In the genomic region with DNA sequence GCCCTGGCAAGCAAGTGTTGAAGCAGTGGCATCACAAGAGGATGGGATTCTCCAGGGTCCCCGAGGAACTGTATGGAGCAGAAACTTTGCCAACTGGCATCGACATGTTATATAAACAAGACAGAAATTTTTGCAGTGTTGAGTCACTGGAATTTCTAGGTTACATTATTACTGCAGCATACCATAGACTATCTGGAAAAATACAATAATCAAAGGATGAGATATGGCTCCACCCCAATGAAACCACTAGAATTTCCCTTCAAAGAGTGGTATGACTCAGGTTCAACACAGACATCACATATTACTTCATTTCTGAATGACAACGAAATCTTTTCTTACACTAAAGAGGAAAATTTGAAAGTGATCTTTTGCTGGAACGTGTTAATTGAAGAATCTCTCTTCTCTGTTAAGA, we compare ENCODE assay signal across 14 cellular contexts.
DNase-seq lines count a peak whose midpoint lies in the region; ATAC-seq lines count a peak whose summit lies in the region.
"Had no signal": no experiment of that assay in that cellular context is flagged by ENCODE, and none has a peak within 500 bp of the region (broad histone marks: within the 10 kb centered on the region; RNA-seq: fewer than 3 reads in every experiment).

No MANE protein-coding gene starts in this region.

- H3K27me3 Mint-ChIP-seq in activated CD4-positive, alpha-beta T cell treated with anti-CD3 and anti-CD28 coated beads, Interleukin-2, amount 10 ng/mL, durations not matched to agents 24 days and 14 days, result no peaks in the 10 kb centered on the region
- H3K27me3 Mint-ChIP-seq in CD8-positive, alpha-beta memory T cell, result peaks cover 1 to 17% of the 10 kb centered on the region in 2 donors

- no peaks in the 10 kb centered on the region for H3K27me3 ChIP-seq in CD8-positive, alpha-beta memory T cell (ENCODE audit: insufficient read depth, low read length, poor library complexity, severe bottlenecking)
- H3K27me3 ChIP-seq: BLaER1, upper lobe of right lung had no signal

- H3K4me3 ChIP-seq in skeletal muscle cell (ENCODE audit: low read depth, low read length), result no peak overlapping the region
- H3K4me3 ChIP-seq in CD8-positive, alpha-beta memory T cell (ENCODE audit: low read length), result no peak overlapping the region
- H3K4me3 ChIP-seq: BLaER1, heart right ventricle, upper lobe of right lung had no signal

- H3K9me3 Mint-ChIP-seq in activated CD4-positive, alpha-beta T cell treated with anti-CD3 and anti-CD28 coated beads, Interleukin-2, amount 10 ng/mL, durations not matched to agents 24 days and 14 days, result no peaks in the 10 kb centered on the region
- H3K9me3 Mint-ChIP-seq in CD8-positive, alpha-beta memory T cell, result no peaks in the 10 kb centered on the region
- H3K9me3 Mint-ChIP-seq: natural killer cell treated with Interleukin-12 subunit alpha and Interleukin-12 subunit beta and Interleukin-15 and Interleukin-18, amount 100 ng/mL, for 72 hours had no signal

- H3K36me3 Mint-ChIP-seq in activated CD4-positive, alpha-beta T cell treated with anti-CD3 and anti-CD28 coated beads, Interleukin-2, amount 10 ng/mL, durations not matched to agents 24 days and 14 days (ENCODE audit: low read depth), result no peaks in the 10 kb centered on the region
- H3K36me3 Mint-ChIP-seq in CD8-positive, alpha-beta memory T cell, result no peaks in the 10 kb centered on the region
- H3K36me3 Mint-ChIP-seq: activated naive CD4-positive, alpha-beta T cell treated with anti-CD3 and anti-CD28 coated beads, Interleukin-2, amount 50 U/mL, for 72 hours; natural killer cell treated with Interleukin-12 subunit alpha and Interleukin-12 subunit beta and Interleukin-15 and Interleukin-18, amount 100 ng/mL, for 72 hours had no signal

- no peaks in the 10 kb centered on the region for H3K4me1 ChIP-seq in CD8-positive, alpha-beta memory T cell (ENCODE audit: insufficient read depth, low read length)
- H3K4me1 ChIP-seq: BLaER1, heart right ventricle, upper lobe of right lung had no signal

- H3K27ac ChIP-seq in epithelial cell of prostate, result peak overlapping the region; percentile 81
- H3K27ac ChIP-seq in CD8-positive, alpha-beta memory T cell (ENCODE audit: low read depth, low read length), result no peak overlapping the region
- H3K27ac ChIP-seq: BLaER1, heart right ventricle, upper lobe of right lung had no signal

- peak overlapping the region; percentile 70 for H3K27ac Mint-ChIP-seq in activated CD4-positive, alpha-beta T cell treated with anti-CD3 and anti-CD28 coated beads, Interleukin-2, amount 10 ng/mL, durations not matched to agents 24 days and 14 days
- H3K27ac Mint-ChIP-seq in CD8-positive, alpha-beta memory T cell, result no peak overlapping the region
- H3K27ac Mint-ChIP-seq: natural killer cell treated with Interleukin-12 subunit alpha and Interleukin-12 subunit beta and Interleukin-15 and Interleukin-18, amount 100 ng/mL, for 72 hours had no signal

- no peaks in the 10 kb centered on the region for H3K9me3 ChIP-seq in CD8-positive, alpha-beta memory T cell (ENCODE audit: low read length)
- H3K9me3 ChIP-seq: BLaER1, heart right ventricle, upper lobe of right lung had no signal

- no peaks in the 10 kb centered on the region for H3K36me3 ChIP-seq in CD8-positive, alpha-beta memory T cell (ENCODE audit: insufficient read depth, low read length)
- H3K36me3 ChIP-seq: BLaER1, heart right ventricle, upper lobe of right lung had no signal

- ATAC-seq in HG03442 (IDR thresholded peaks at IDR 0.05; ENCODE audit: unreplicated experiment), result no peak
- ATAC-seq: heart right ventricle, upper lobe of right lung had no signal

- intact Hi-C loops in activated CD4-positive, alpha-beta T cell treated with anti-CD3 and anti-CD28 coated beads, Interleukin-2, amount 10 ng/mL, durations not matched to agents 24 days and 14 days (cut with micrococcal nuclease), result loop anchor here (5.0 kb wide), 2 partner anchors 35 to 570 kb away; no protein-coding TSS in a partner anchor

- peaks cover 2% of the 10 kb centered on the region for H3K4me1 Mint-ChIP-seq in activated CD4-positive, alpha-beta T cell treated with anti-CD3 and anti-CD28 coated beads, Interleukin-2, amount 10 ng/mL, durations not matched to agents 24 days and 14 days
- no peaks in the 10 kb centered on the region for H3K4me1 Mint-ChIP-seq in CD8-positive, alpha-beta memory T cell

- POLR2A ChIA-PET in CD8-positive, alpha-beta memory T cell (lab: Charles Lee), result no interaction called here

- no peak for DNase-seq in activated CD4-positive, alpha-beta T cell treated with anti-CD3 and anti-CD28 coated beads, Interleukin-2, amount 10 ng/mL, durations not matched to agents 24 days and 14 days
- no peak for DNase-seq in activated CD4-positive, alpha-beta T cell treated with anti-CD3 and anti-CD28 coated beads for 1 hour
- peak; percentile 89 for DNase-seq in NCI-H226
- DNase-seq in epithelial cell of prostate (ENCODE audit: low read depth, low spot score), result peak; percentile 68
- peak; percentile 84 for DNase-seq in skeletal muscle cell (ENCODE audit: low read depth)
- no peak for DNase-seq in HUDEP-2 (lab: John Stamatoyannopoulos, UW; ENCODE audit: unreplicated experiment in 76 of 76)
- no peak for DNase-seq in CD8-positive, alpha-beta memory T cell
- DNase-seq: heart right ventricle, NCI-H446, upper lobe of right lung had no signal

- CTCF ChIA-PET in CD8-positive, alpha-beta memory T cell (lab: Charles Lee), result no interaction called here

- no peak overlapping the region for H3K4me3 Mint-ChIP-seq in activated CD4-positive, alpha-beta T cell treated with anti-CD3 and anti-CD28 coated beads, Interleukin-2, amount 10 ng/mL, durations not matched to agents 24 days and 14 days
- no peak overlapping the region for H3K4me3 Mint-ChIP-seq in CD8-positive, alpha-beta memory T cell
- H3K4me3 Mint-ChIP-seq: natural killer cell treated with Interleukin-12 subunit alpha and Interleukin-12 subunit beta and Interleukin-15 and Interleukin-18, amount 100 ng/mL, for 72 hours had no signal

Comparison
In these comparisons a context has a peak if more than half of its experiments do, and no peak if none do; other contexts are left out.
1. DNase-seq: peak in NCI-H226 (single experiment), epithelial cell of prostate (single experiment) and skeletal muscle cell (single experiment); none in activated CD4-positive, alpha-beta T cell treated with anti-CD3 and anti-CD28 coated beads, Interleukin-2, amount 10 ng/mL, durations not matched to agents 24 days and 14 days (single experiment), activated CD4-positive, alpha-beta T cell treated with anti-CD3 and anti-CD28 coated beads for 1 hour (single experiment), HUDEP-2 (0 of 76) and CD8-positive, alpha-beta memory T cell (0 of 5).